ENCODE assay signal across 34 cellular contexts in genomic region chr13:45596800-45597484, GRCh38. TPM values are rescaled to one million over a fixed set of nuclear protein-coding genes. Genes with fewer than 3 reads are reported as not detected.
"Had no signal": no experiment of that assay in that cellular context is flagged by ENCODE, and none has a peak within 500 bp of the region (broad histone marks: within the 10 kb centered on the region; RNA-seq: fewer than 3 reads in every experiment).

No MANE protein-coding gene starts in this region.

- H3K9me3 ChIP-seq: ascending aorta had no signal

- H3K4me3 ChIP-seq: ascending aorta, cardiac muscle cell had no signal

- H3K27ac ChIP-seq: ascending aorta, cardiac muscle cell, VCaP had no signal

- H3K27me3 ChIP-seq: ascending aorta had no signal

- H3K4me1 ChIP-seq: ascending aorta had no signal

- FAIRE-seq: bronchial epithelial cell, TTC549 had no signal

- DNase-seq: activated B cell treated with CpG ODN at 0.5 μM for 24 hours; activated CD4-positive, alpha-beta memory T cell treated with anti-CD3 and anti-CD28 coated beads for 36 hours; activated CD4-positive, alpha-beta T cell treated with anti-CD3 and anti-CD28 coated beads for 4 hours; activated CD4-positive, alpha-beta T cell treated with anti-CD3 and anti-CD28 coated beads, Interleukin-2, amount 10 ng/mL, durations not matched to agents 24 days and 14 days; activated CD4-positive, alpha-beta T cell treated with anti-CD3 and anti-CD28 coated beads, Interleukin-2, amount 50 U/mL, for 1 hour; activated CD4-positive, alpha-beta T cell treated with anti-CD3 and anti-CD28 coated beads, Interleukin-2, amount 50 U/mL, for 4 hours; activated CD4-positive, CD25-positive, alpha-beta regulatory T cell treated with anti-CD3 and anti-CD28 coated beads, Interleukin-2, amount 50 U/mL, for 72 hours; activated CD8-positive, alpha-beta memory T cell treated with anti-CD3 and anti-CD28 coated beads, Interleukin-2, amount 50 U/mL, for 4 hours; activated CD8-positive, alpha-beta T cell treated with anti-CD3 and anti-CD28 coated beads for 36 hours; activated gamma-delta T cell; activated naive CD4-positive, alpha-beta T cell treated with anti-CD3 and anti-CD28 coated beads, Interleukin-2, amount 10 ng/mL, durations not matched to agents 7 days and 5 days; activated naive CD4-positive, alpha-beta T cell treated with Interleukin-2 at 50 U/mL for 16 hours; activated naive CD8-positive, alpha-beta T cell treated with anti-CD3 and anti-CD28 coated beads, Interleukin-2, amount 10 ng/mL, durations not matched to agents 7 days and 5 days; activated naive CD8-positive, alpha-beta T cell treated with anti-CD3 and anti-CD28 coated beads, Interleukin-2, amount 50 U/mL, for 24 hours; activated T-cell treated with anti-CD3 and anti-CD28 coated beads for 4 hours; activated T-cell treated with anti-CD3 and anti-CD28 coated beads, Interleukin-2, amount 50 U/mL, for 1 hour; activated T-cell treated with anti-CD3 and anti-CD28 coated beads, Interleukin-2, amount 50 U/mL, for 4 hours; activated T-cell treated with anti-CD3 and anti-CD28 coated beads, Interleukin-2, amount 50 U/mL, for 72 hours; amygdala; anterior cingulate cortex; cerebellar nuclear complex; T-helper 1 cell; T-helper 2 cell; T-helper 9 cell had no signal

- ATAC-seq: activated CD8-positive, alpha-beta T cell treated with anti-CD3 and anti-CD28 coated beads for 36 hours; activated naive CD8-positive, alpha-beta T cell treated with anti-CD3 and anti-CD28 coated beads, Interleukin-2, amount 50 U/mL, for 24 hours; activated T-cell treated with anti-CD3 and anti-CD28 coated beads, Interleukin-2, amount 50 U/mL, for 4 hours; activated T-cell treated with anti-CD3 and anti-CD28 coated beads, Interleukin-2, amount 50 U/mL, for 72 hours; activated T-helper 17 cell treated with anti-CD3 and anti-CD28 coated beads, Interleukin-2, amount 50 U/mL, for 72 hours had no signal

- H3K36me3 ChIP-seq: ascending aorta, cardiac muscle cell had no signal

RNA-seq across cellular contexts. Expression of gene ERICH6B, which starts 18.6 kb away (rescaled TPM):
- total RNA-seq: activated B cell treated with CpG ODN at 0.5 μM for 24 hours; activated CD4-positive, alpha-beta memory T cell treated with anti-CD3 and anti-CD28 coated beads for 36 hours; activated CD4-positive, alpha-beta T cell treated with anti-CD3 and anti-CD28 coated beads, Interleukin-2, amount 10 ng/mL, durations not matched to agents 24 days and 14 days; activated CD8-positive, alpha-beta memory T cell treated with anti-CD3 and anti-CD28 coated beads for 36 hours; activated CD8-positive, alpha-beta T cell treated with anti-CD3 and anti-CD28 coated beads for 36 hours; activated naive CD8-positive, alpha-beta T cell treated with anti-CD3 and anti-CD28 coated beads, Interleukin-2, amount 10 ng/mL, durations not matched to agents 7 days and 5 days; activated T-cell treated with anti-CD3 and anti-CD28 coated beads, Interleukin-2, amount 50 U/mL, for 4 hours; activated T-cell treated with anti-CD3 and anti-CD28 coated beads, Interleukin-2, amount 50 U/mL, for 72 hours; activated T-helper 1 cell treated with anti-CD3 and anti-CD28 coated beads, Interleukin-12 subunit alpha, Interleukin-12 subunit beta, Interleukin-2, Interleukin-4 antibody, amounts not matched to agents 30 ng/mL and 10 ng/mL and 1 ng/mL, durations not matched to agents 14 hours and 24 hours and 36 hours; activated T-helper 17 cell treated with anti-CD3 and anti-CD28 coated beads, Interleukin-2, amount 50 U/mL, for 72 hours; ascending aorta; bronchial epithelial cell; cardiac muscle cell; chondrocyte had no signal
- polyA plus RNA-seq: adipose tissue had no signal
